1 cellular context compared by ENCODE assay signal in genomic region chr11:109644158-109644557, GRCh38.
A peak's percentile ranks its signal among the peaks of the same experiment; 100 is the strongest.
TF ChIP-seq lines count a peak whose summit lies in the region.

No MANE protein-coding gene starts in this region.

TF ChIP-seq in SK-N-SH, 30 proteins besides CTCF, POLR2A, EP300 and RAD21 (continued from another document):
- peak; percentile 74 for TF ChIP-seq PBX3 (IDR thresholded peaks at IDR 0.05)
- TF ChIP-seq REST (IDR thresholded peaks at IDR 0.05; ENCODE audit: low read depth, low read length): no peak
- TF ChIP-seq IRF3 (IDR thresholded peaks at IDR 0.05; ENCODE audit: low read depth, low read length): no peak
- peak; percentile 97 for TF ChIP-seq RCOR1 (IDR thresholded peaks at IDR 0.05; ENCODE audit: low read length)
- TF ChIP-seq GATA2 (CRISPR knock-in tag; IDR thresholded peaks at IDR 0.05): peak; percentile 89
- peak; percentile 88 for TF ChIP-seq CHD2 (IDR thresholded peaks at IDR 0.05; ENCODE audit: low read length, partially characterized antibody)
- TF ChIP-seq TAF1 (IDR thresholded peaks at IDR 0.05; ENCODE audit: borderline replicate concordance, low read depth, low read length): no peak
- TF ChIP-seq RFX5 (IDR thresholded peaks at IDR 0.05; ENCODE audit: low read length): no peak
- TF ChIP-seq MXI1 (IDR thresholded peaks at IDR 0.05; ENCODE audit: low read depth, low read length): peak; percentile 71; the same call in 1 of the 2 replicates
- TF ChIP-seq POLR2AphosphoS5 (IDR thresholded peaks at IDR 0.05; ENCODE audit: low read depth, low read length): peak; percentile 62; the same call in 1 of the 2 replicates
- TF ChIP-seq FOXJ3 (CRISPR knock-in tag; IDR thresholded peaks at IDR 0.05): peak; percentile 94
